8 cellular contexts compared by ENCODE assay signal in the genomic region with DNA sequence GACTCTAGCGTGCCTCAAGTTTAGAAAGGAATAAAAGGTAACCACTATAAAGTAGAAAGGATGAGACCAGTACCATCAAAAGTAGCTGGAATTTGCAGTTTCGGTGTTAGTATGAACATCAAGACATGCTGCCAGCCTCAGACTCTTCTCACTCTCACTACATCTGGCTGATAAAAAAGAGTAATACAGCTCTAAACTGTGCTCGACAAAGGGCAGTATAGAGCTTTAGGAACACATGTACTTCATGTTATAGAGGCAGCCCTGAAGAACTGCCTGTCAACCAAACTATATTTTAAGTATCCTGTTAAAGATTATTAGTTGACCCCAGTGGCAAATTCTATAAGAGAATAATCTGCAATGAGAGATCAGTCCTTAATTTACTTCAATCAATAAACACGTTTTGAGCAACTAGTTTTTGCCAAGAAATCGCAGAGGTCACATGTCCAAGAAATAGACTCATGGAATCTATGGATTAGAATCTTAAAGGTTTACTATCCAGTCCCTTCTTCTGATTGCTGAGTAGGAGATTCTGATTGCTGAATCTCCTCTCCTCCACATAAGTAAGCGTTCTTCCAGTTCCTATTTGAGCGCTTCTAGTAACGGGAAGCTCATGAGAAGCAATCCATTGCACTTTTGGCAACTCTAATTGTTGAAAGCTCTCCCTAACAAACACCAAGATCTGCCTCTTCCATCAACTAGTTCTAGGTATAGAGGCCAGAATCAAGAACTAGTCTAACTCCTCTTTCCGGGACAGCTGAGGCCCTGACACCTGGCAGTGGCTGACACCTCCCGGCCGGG. TPM values are rescaled to one million over a fixed set of nuclear protein-coding genes. Genes with fewer than 3 reads are reported as not detected.
A peak's percentile ranks its signal among the peaks of the same experiment; 100 is the strongest.
DNase-seq lines count a peak whose midpoint lies in the region; ATAC-seq and TF ChIP-seq lines count a peak whose summit lies in the region.

No MANE protein-coding gene starts in this region.

- 20% methylated on average over 11 of the region's 11 CpGs for WGBS in hepatocyte (ENCODE audit: low lambda C conversion rate, missing lambda C conversion rate)

- H4K20me1 ChIP-seq in hepatocyte (ENCODE audit: insufficient read depth, poor library complexity, severe bottlenecking) = peaks cover 23% of the 10 kb centered on the region

- peak overlapping the region; percentile 89 for H3K27ac Mint-ChIP-seq in activated CD4-positive, alpha-beta memory T cell treated with anti-CD3 and anti-CD28 coated beads for 36 hours

- peaks cover 46% of the 10 kb centered on the region for H3K79me2 ChIP-seq in hepatocyte

- POLR2A ChIA-PET in activated CD4-positive, alpha-beta memory T cell treated with anti-CD3 and anti-CD28 coated beads for 36 hours (lab: Charles Lee) = interaction anchor here (0.6 to 2.2 kb wide), 4 partner anchors 9 to 226 kb away, joined by 3 to 10 read pairs (median 4); a partner anchor contains a TSS

- peak overlapping the region; percentile 76 for H2AFZ ChIP-seq in hepatocyte

- in situ Hi-C loops in GM13976 (cut with MboI; ENCODE audit: low sequenced_read_pairs, unreplicated experiment) = no loop called here

- peaks cover 11% of the 10 kb centered on the region for H3K36me3 Mint-ChIP-seq in activated CD4-positive, alpha-beta memory T cell treated with anti-CD3 and anti-CD28 coated beads for 36 hours

- H3K4me2 ChIP-seq in hepatocyte = peak overlapping the region; percentile 90

- peaks cover 17% of the 10 kb centered on the region for H3K4me1 ChIP-seq in hepatocyte (ENCODE audit: insufficient read depth)

- H3K9me3 Mint-ChIP-seq in activated CD4-positive, alpha-beta memory T cell treated with anti-CD3 and anti-CD28 coated beads for 36 hours = no peaks in the 10 kb centered on the region

- peaks cover 1% of the 10 kb centered on the region; the same call in 1 of the 2 replicates for H3K36me3 ChIP-seq in GM06990 (ENCODE audit: control insufficient read depth, insufficient read depth, low read length)
- H3K36me3 ChIP-seq in hepatocyte (replicated peaks; ENCODE audit: insufficient read depth, low read depth) = no peaks in the 10 kb centered on the region

- CTCF ChIA-PET in activated CD4-positive, alpha-beta memory T cell treated with anti-CD3 and anti-CD28 coated beads for 36 hours (lab: Charles Lee) = interaction anchor here (0.7 to 2.3 kb wide), 10 partner anchors 20 to 338 kb away, joined by 3 to 10 read pairs (median 3); a partner anchor contains a TSS

- no peaks in the 10 kb centered on the region for H3K27me3 Mint-ChIP-seq in activated CD4-positive, alpha-beta memory T cell treated with anti-CD3 and anti-CD28 coated beads for 36 hours

- intact Hi-C loops in activated CD4-positive, alpha-beta memory T cell treated with anti-CD3 and anti-CD28 coated beads for 36 hours (cut with micrococcal nuclease) = loop anchor here (1.0 to 10.0 kb wide), 5 partner anchors 63 to 559 kb away; a partner anchor contains a TSS

- H3K27me3 ChIP-seq in GM06990 (replicated peaks; ENCODE audit: control insufficient read depth, insufficient read depth, low read length) (no peaks in the 10 kb centered on the region), hepatocyte (no peaks in the 10 kb centered on the region)

- DNase-seq in GM06990 (ENCODE audit: extremely low read depth, insufficient read length) (no peak), hepatocyte (ENCODE audit: low spot score) (no peak), GM13976 (ENCODE audit: low spot score) (no peak)
- DNase-seq in activated CD4-positive, alpha-beta memory T cell treated with anti-CD3 and anti-CD28 coated beads for 36 hours = no peak

- TF ChIP-seq CTCF in GM06990 (IDR thresholded peaks at IDR 0.05; ENCODE audit: insufficient read depth, low read length, poor library complexity, severe bottlenecking) (no peak), hepatocyte (IDR thresholded peaks at IDR 0.05; ENCODE audit: poor library complexity) (no peak), GM13976 (IDR thresholded peaks at IDR 0.05; ENCODE audit: borderline replicate concordance, control extremely low read depth, extremely low read depth, insufficient read depth, missing control alignments) (no peak)

- peak overlapping the region; percentile 94 for H3K27ac ChIP-seq in hepatocyte
- peak overlapping the region in 20 of 21 experiments; percentile 88 to 96 (median 93) for H3K27ac ChIP-seq in skin epidermis

- H3K9me2 ChIP-seq in hepatocyte (replicated peaks; ENCODE audit: insufficient read depth) = no peaks in the 10 kb centered on the region

- H3K4me1 Mint-ChIP-seq in activated CD4-positive, alpha-beta memory T cell treated with anti-CD3 and anti-CD28 coated beads for 36 hours (ENCODE audit: low read depth) = peaks cover 47% of the 10 kb centered on the region

- H3K9me3 ChIP-seq in hepatocyte (ENCODE audit: low read depth) = no peaks in the 10 kb centered on the region

- H3K4me3 ChIP-seq in GM06990 (replicated peaks; ENCODE audit: low read depth, low read length) (peak overlapping the region; percentile 84), hepatocyte (peak overlapping the region; percentile 64), skin epidermis (peak overlapping the region; percentile 64 to 93 (median 85))

- ATAC-seq in HG03066 (IDR thresholded peaks at IDR 0.05; ENCODE audit: low read depth, unreplicated experiment) = peak; percentile 44
- ATAC-seq in HG03442 (IDR thresholded peaks at IDR 0.05; ENCODE audit: unreplicated experiment) = no peak
- no peak for ATAC-seq in HG02938 (IDR thresholded peaks at IDR 0.05; ENCODE audit: unreplicated experiment)

- H3K4me3 Mint-ChIP-seq in activated CD4-positive, alpha-beta memory T cell treated with anti-CD3 and anti-CD28 coated beads for 36 hours = peak overlapping the region; percentile 91

RNA-seq across cellular contexts. Expression of a gene that starts 0.9 kb away (rescaled TPM):
- 1 to 10 TPM; 8.5 to 9.6 TPM for total RNA-seq in activated CD4-positive, alpha-beta memory T cell treated with anti-CD3 and anti-CD28 coated beads for 36 hours
- total RNA-seq in hepatocyte = 7.7 and 12.6 TPM in 2 replicates
- 18.5 and 18.6 TPM in 2 replicates for polyA plus RNA-seq in hepatocyte
